Comparison of ENCODE assay signal across 10 cellular contexts in genomic region chrX:101385795-101386541, GRCh38. TPM values are rescaled to one million over a fixed set of nuclear protein-coding genes. Genes with fewer than 3 reads are reported as not detected.
DNase-seq lines count a peak whose midpoint lies in the region; ATAC-seq, FAIRE-seq and TF ChIP-seq lines count a peak whose summit lies in the region.
"Had no signal": no experiment of that assay in that cellular context is flagged by ENCODE, and none has a peak within 500 bp of the region (broad histone marks: within the 10 kb centered on the region; RNA-seq: fewer than 3 reads in every experiment).

TSS of gene BTK (minus strand) at chrX:101386191. CDS start at chrX:101375284, 10,907 bp downstream.

- no peak within 1 kb of the TSS for H2AFZ ChIP-seq in HepG2 (ENCODE audit: low read length)

- POLR2A ChIA-PET in HepG2 (lab: Yijun Ruan, JAX) (no interaction called here), MCF 10A (lab: Yijun Ruan, JAX) (no interaction called here)
- POLR2A ChIA-PET in activated CD8-positive, alpha-beta T cell treated with anti-CD3 and anti-CD28 coated beads, Interleukin-2, amount 10 ng/mL, durations not matched to agents 7 days and 5 days (lab: Charles Lee), result no interaction called here

- FAIRE-seq in HepG2 (lab: Jason Lieb, UNC), result no peak

- ATAC-seq in right lobe of liver (peak in 3 of 4 donors; percentile 30 to 52 (median 40)), HepG2 (no peak), HG03095 (IDR thresholded peaks at IDR 0.05; ENCODE audit: unreplicated experiment) (peak; percentile 62), T-helper 17 cell (no peak), upper lobe of right lung (peak; percentile 78)
- no peak for ATAC-seq in activated CD8-positive, alpha-beta T cell treated with anti-CD3 and anti-CD28 coated beads, Interleukin-2, amount 10 ng/mL, durations not matched to agents 7 days and 5 days

- intact Hi-C loops in right lobe of liver (cut with DNase I) (no loop called here), HepG2 (cut with micrococcal nuclease; ENCODE audit: unreplicated experiment) (no loop called here), upper lobe of right lung (cut with DNase I) (no loop called here), MCF 10A (cut with micrococcal nuclease) (no loop called here)

- no peak within 1 kb of the TSS for H3K4me2 ChIP-seq in HepG2 (ENCODE audit: low read depth, low read length)

- peaks cover under 1% of the 10 kb centered on the region for H3K79me2 ChIP-seq in HepG2 (ENCODE audit: insufficient read depth, low read length)

- H3K4me1 ChIP-seq in right lobe of liver, result no peaks in the 10 kb centered on the region
- H3K4me1 ChIP-seq in HepG2 (ENCODE audit: insufficient read depth, low read length), result no peaks in the 10 kb centered on the region
- H3K4me1 ChIP-seq in upper lobe of right lung, result no peaks in the 10 kb centered on the region

- TF ChIP-seq CTCF in right lobe of liver (IDR thresholded peaks at IDR 0.05) (no peak), HepG2 (CRISPR knock-in tag; IDR thresholded peaks at IDR 0.05) (no peak), upper lobe of right lung (IDR thresholded peaks at IDR 0.05) (no peak), MCF 10A (IDR thresholded peaks at IDR 0.05; ENCODE audit: unreplicated experiment) (no peak)

- H4K20me1 ChIP-seq in HepG2 (ENCODE audit: insufficient read depth, low read length), result no peaks in the 10 kb centered on the region

- no peak for TF ChIP-seq EP300 in HepG2 (IDR thresholded peaks at IDR 0.05; ENCODE audit: low read depth in 2 of 2, low read length in 2 of 2)
- no peak for TF ChIP-seq EP300 in HepG2 (CRISPR knock-in tag; IDR thresholded peaks at IDR 0.05; ENCODE audit: borderline replicate concordance)

- H3K4me3 Mint-ChIP-seq in T-helper 17 cell, result peak within 1 kb of the TSS; percentile 74
- no peak within 1 kb of the TSS for H3K4me3 Mint-ChIP-seq in activated CD8-positive, alpha-beta T cell treated with anti-CD3 and anti-CD28 coated beads, Interleukin-2, amount 10 ng/mL, durations not matched to agents 7 days and 5 days
- H3K4me3 Mint-ChIP-seq in MCF 10A (ENCODE audit: unreplicated experiment), result no peak within 1 kb of the TSS

- no TSS peak for BruUV-seq in HepG2 (replicated peaks; lab: Mats Ljungman, UMichigan)
- BruUV-seq in MCF 10A (replicated peaks; lab: Mats Ljungman, UMichigan), result no TSS peak

- DNase-seq in right lobe of liver, result no peak
- no peak for DNase-seq in HepG2 (ENCODE audit: low spot score)
- DNase-seq in T-helper 17 cell, result no peak
- DNase-seq in upper lobe of right lung, result no peak
- DNase-seq in activated CD8-positive, alpha-beta T cell treated with anti-CD3 and anti-CD28 coated beads, Interleukin-2, amount 10 ng/mL, durations not matched to agents 7 days and 5 days, result no peak
- no peak for DNase-seq in AG20443 (ENCODE audit: low spot score)
- no peak for DNase-seq in MCF 10A (ENCODE audit: unreplicated experiment)
- DNase-seq: NCI-H82 had no signal

- H3K9ac ChIP-seq in HepG2 (ENCODE audit: insufficient read depth, low read depth, low read length), result no peak within 1 kb of the TSS

- H3K27ac ChIP-seq in right lobe of liver (no peak within 1 kb of the TSS), HepG2 (ENCODE audit: extremely low read length, insufficient read depth, low read length) (no peak within 1 kb of the TSS), upper lobe of right lung (peak within 1 kb of the TSS; percentile 6)

- no peaks in the 10 kb centered on the region for H3K27me3 Mint-ChIP-seq in T-helper 17 cell
- H3K27me3 Mint-ChIP-seq in activated CD8-positive, alpha-beta T cell treated with anti-CD3 and anti-CD28 coated beads, Interleukin-2, amount 10 ng/mL, durations not matched to agents 7 days and 5 days (ENCODE audit: low read depth), result no peaks in the 10 kb centered on the region
- peaks cover 37% of the 10 kb centered on the region for H3K27me3 Mint-ChIP-seq in MCF 10A (ENCODE audit: insufficient read depth, unreplicated experiment)

- H3K9me3 ChIP-seq in right lobe of liver, result no peaks in the 10 kb centered on the region
- H3K9me3 ChIP-seq in HepG2 (ENCODE audit: low read length), result no peaks in the 10 kb centered on the region
- H3K9me3 ChIP-seq in T-helper 17 cell (ENCODE audit: control insufficient read depth, low read length, poor library complexity, severe bottlenecking), result no peaks in the 10 kb centered on the region
- H3K9me3 ChIP-seq in upper lobe of right lung, result no peaks in the 10 kb centered on the region

- TF ChIP-seq POLR2A in right lobe of liver (IDR thresholded peaks at IDR 0.05), result no peak
- no peak for TF ChIP-seq POLR2A in HepG2 (IDR thresholded peaks at IDR 0.05; ENCODE audit: insufficient read depth in 1 of 2, low read depth in 2 of 2, low read length in 2 of 2)

- WGBS in right lobe of liver (ENCODE audit: insufficient coverage, low coverage, low lambda C conversion rate, missing lambda C conversion rate), result 49% methylated on average over 8 of the region's 9 CpGs
- WGBS in HepG2 (ENCODE audit: low lambda C conversion rate), result 75% methylated on average over 9 of the region's 9 CpGs

- no peaks in the 10 kb centered on the region for H3K9me3 Mint-ChIP-seq in activated CD8-positive, alpha-beta T cell treated with anti-CD3 and anti-CD28 coated beads, Interleukin-2, amount 10 ng/mL, durations not matched to agents 7 days and 5 days (ENCODE audit: insufficient read depth)
- no peaks in the 10 kb centered on the region for H3K9me3 Mint-ChIP-seq in MCF 10A (ENCODE audit: unreplicated experiment)

- TF ChIP-seq RAD21 in HepG2 (CRISPR knock-in tag; IDR thresholded peaks at IDR 0.05), result no peak

- H3K4me1 Mint-ChIP-seq in T-helper 17 cell (peaks cover under 1% of the 10 kb centered on the region), MCF 10A (ENCODE audit: insufficient read depth, unreplicated experiment) (no peaks in the 10 kb centered on the region)
- H3K4me1 Mint-ChIP-seq in activated CD8-positive, alpha-beta T cell treated with anti-CD3 and anti-CD28 coated beads, Interleukin-2, amount 10 ng/mL, durations not matched to agents 7 days and 5 days (ENCODE audit: low read depth), result peaks cover 9% of the 10 kb centered on the region

- H3K27me3 ChIP-seq in right lobe of liver, result no peaks in the 10 kb centered on the region
- H3K27me3 ChIP-seq in HepG2 (ENCODE audit: control insufficient read depth in 1 of 2, insufficient read depth in 2 of 2, low read length in 2 of 2), result no peaks in the 10 kb centered on the region
- H3K27me3 ChIP-seq in upper lobe of right lung, result no peaks in the 10 kb centered on the region

- no peaks in the 10 kb centered on the region for H3K36me3 Mint-ChIP-seq in T-helper 17 cell (ENCODE audit: low read depth)
- H3K36me3 Mint-ChIP-seq in activated CD8-positive, alpha-beta T cell treated with anti-CD3 and anti-CD28 coated beads, Interleukin-2, amount 10 ng/mL, durations not matched to agents 7 days and 5 days (ENCODE audit: low read depth), result peaks cover 1% of the 10 kb centered on the region
- H3K36me3 Mint-ChIP-seq in MCF 10A (ENCODE audit: insufficient read depth, unreplicated experiment), result peaks cover 3% of the 10 kb centered on the region

- CTCF ChIA-PET in HepG2 (lab: Yijun Ruan, JAX; ENCODE audit: low intra/inter-chr PET ratio, low total read pairs), result no interaction called here
- CTCF ChIA-PET in activated CD8-positive, alpha-beta T cell treated with anti-CD3 and anti-CD28 coated beads, Interleukin-2, amount 10 ng/mL, durations not matched to agents 7 days and 5 days (lab: Charles Lee), result no interaction called here
- CTCF ChIA-PET in MCF 10A (lab: Yijun Ruan, JAX), result no interaction called here

- no peak within 1 kb of the TSS for H3K27ac Mint-ChIP-seq in T-helper 17 cell
- no peak within 1 kb of the TSS for H3K27ac Mint-ChIP-seq in activated CD8-positive, alpha-beta T cell treated with anti-CD3 and anti-CD28 coated beads, Interleukin-2, amount 10 ng/mL, durations not matched to agents 7 days and 5 days
- no peak within 1 kb of the TSS for H3K27ac Mint-ChIP-seq in MCF 10A (ENCODE audit: low read depth, unreplicated experiment)

- H3K36me3 ChIP-seq in right lobe of liver, result no peaks in the 10 kb centered on the region
- H3K36me3 ChIP-seq in HepG2 (replicated peaks in 1 of 2; ENCODE audit: control insufficient read depth in 1 of 2, insufficient read depth in 2 of 2, low read length in 2 of 2), result no peaks in the 10 kb centered on the region
- H3K36me3 ChIP-seq in upper lobe of right lung, result no peaks in the 10 kb centered on the region

- H3K4me3 ChIP-seq in right lobe of liver, result no peak within 1 kb of the TSS
- H3K4me3 ChIP-seq in HepG2 (replicated peaks in 1 of 3; ENCODE audit: insufficient read depth in 1 of 3, low read depth in 2 of 3, low read length in 3 of 3), result no peak within 1 kb of the TSS
- peak within 1 kb of the TSS; percentile 28 for H3K4me3 ChIP-seq in upper lobe of right lung

- in situ Hi-C loops in HepG2 (cut with HindIII; ENCODE audit: extremely low pct_ligation_motif_present, low pct_unique_long_range_greater_than_20kb), result no loop called here

TF ChIP-seq in HepG2, 621 proteins besides CTCF, POLR2A, EP300 and RAD21 (continues in another document):
- TF ChIP-seq POGZ (CRISPR knock-in tag; IDR thresholded peaks at IDR 0.05), result no peak

RNA-seq across cellular contexts. Expression of gene BTK, which starts in this region (rescaled TPM):
- total RNA-seq in right lobe of liver (1 to 10 TPM; 1.1 to 4.7 (median 1.8) TPM), HepG2 (2016; rRNA removed; fragmentation: Illumina TruSeq; extraction: Trizol) (not detected in 2 replicates), T-helper 17 cell (10 to 100 TPM; 10.0 to 13.8 TPM), upper lobe of right lung (34.1 TPM), MCF 10A (2022) (not detected in 2 replicates)
- not detected in 2 replicates for total RNA-seq in HepG2 (2016; cell fraction: cytosol; rRNA removed; fragmentation: Illumina TruSeq; extraction: Trizol; ENCODE audit: low read depth)
- total RNA-seq in HepG2 (2016; cell fraction: insoluble cytoplasmic fraction; rRNA removed; fragmentation: Illumina TruSeq; extraction: Trizol), result not detected in 2 replicates
- not detected in 2 replicates for total RNA-seq in HepG2 (2016; cell fraction: membrane; rRNA removed; fragmentation: Illumina TruSeq; extraction: Trizol)
- not detected in 2 replicates for total RNA-seq in HepG2 (2016; cell fraction: nucleus; rRNA removed; fragmentation: Illumina TruSeq; extraction: Trizol)
- polyA plus RNA-seq in HepG2 (2011; rRNA removed), result not detected in 2 replicates
- not detected in 2 replicates for polyA plus RNA-seq in HepG2 (2011; cell fraction: cytosol; rRNA removed)
- polyA plus RNA-seq in HepG2 (2011; cell fraction: nucleus; rRNA removed), result not detected in 2 replicates
- polyA plus RNA-seq in HepG2 (2012), result not detected in 2 replicates
- not detected in 2 replicates for polyA plus RNA-seq in HepG2 (2016; cell fraction: cytosol; fragmentation: Illumina TruSeq; extraction: Trizol; ENCODE audit: low read depth)
- not detected in 2 replicates for polyA plus RNA-seq in HepG2 (2016; cell fraction: insoluble cytoplasmic fraction; fragmentation: Illumina TruSeq; extraction: Trizol; ENCODE audit: low read depth)
- polyA plus RNA-seq in HepG2 (2016; cell fraction: membrane; fragmentation: Illumina TruSeq; extraction: Trizol; ENCODE audit: low read depth), result not detected in 2 replicates
- not detected in 2 replicates for polyA plus RNA-seq in HepG2 (2016; cell fraction: nucleus; fragmentation: Illumina TruSeq; extraction: Trizol; ENCODE audit: insufficient read depth, low read depth)
- polyA minus RNA-seq in HepG2 (2011; rRNA and poly(A)+ RNA removed; ENCODE audit: low replicate concordance), result 0.16 TPM in 1 of 2 replicates, not detected in the other
- not detected in 2 replicates for polyA minus RNA-seq in HepG2 (2011; cell fraction: cytosol; rRNA and poly(A)+ RNA removed)
- polyA minus RNA-seq in HepG2 (2011; cell fraction: nucleus; rRNA and poly(A)+ RNA removed), result not detected in 2 replicates
- under 1 TPM in 1 of 2 experiments, not detected in 1; 0.23 TPM for total RNA-seq in activated CD8-positive, alpha-beta T cell treated with anti-CD3 and anti-CD28 coated beads, Interleukin-2, amount 10 ng/mL, durations not matched to agents 7 days and 5 days
- polyA plus RNA-seq: AG04450 had no signal

Comparison
In these comparisons a context has a peak if more than half of its experiments do, and no peak if none do; other contexts are left out.
1. ATAC-seq: peak in right lobe of liver (3 of 4), HG03095 (single experiment) and upper lobe of right lung (single experiment); none in HepG2 (single experiment), T-helper 17 cell (single experiment) and activated CD8-positive, alpha-beta T cell treated with anti-CD3 and anti-CD28 coated beads, Interleukin-2, amount 10 ng/mL, durations not matched to agents 7 days and 5 days (single experiment).